ENCODE assay signal across 8 cellular contexts in genomic region chr19:58183822-58184215, GRCh38. TPM values are rescaled to one million over a fixed set of nuclear protein-coding genes. Genes with fewer than 3 reads are reported as not detected.
A peak's percentile ranks its signal among the peaks of the same experiment; 100 is the strongest.
DNase-seq lines count a peak whose midpoint lies in the region; ATAC-seq and TF ChIP-seq lines count a peak whose summit lies in the region.

No MANE protein-coding gene starts in this region.

- H3K9me3 ChIP-seq in iPS DF 6.9 (ENCODE audit: control insufficient read depth, insufficient read depth, low read length) (no peaks in the 10 kb centered on the region), stomach smooth muscle (ENCODE audit: control insufficient read depth in 2 of 2, low read length in 2 of 2) (peaks cover 29 to 74% of the 10 kb centered on the region in 2 donors)

- peaks cover 21% of the 10 kb centered on the region for H3K9me3 Mint-ChIP-seq in activated B cell treated with CpG ODN at 0.5 μM for 24 hours

- H3K27ac Mint-ChIP-seq in activated B cell treated with CpG ODN at 0.5 μM for 24 hours, result peak overlapping the region; percentile 98

- H3K36me3 ChIP-seq in iPS DF 6.9 (ENCODE audit: control insufficient read depth, insufficient read depth, low read length) (peaks cover 12% of the 10 kb centered on the region; the same call in 1 of the 2 replicates), stomach smooth muscle (ENCODE audit: control insufficient read depth in 2 of 2, insufficient read depth in 2 of 2, low read length in 2 of 2) (peaks cover 27 to 30% of the 10 kb centered on the region in 2 donors)

- peak overlapping the region; percentile 90 for H3K4me3 ChIP-seq in iPS DF 6.9 (ENCODE audit: low read length)
- peak overlapping the region; percentile 78 to 95 for H3K4me3 ChIP-seq in stomach smooth muscle (ENCODE audit: low read length in 2 of 2)

- DNase-seq in NCI-H82 (lab: John Stamatoyannopoulos, UW) (peak; percentile 57), NCI-H82 treated with DMSO at 0.1 percent for 48 hours (lab: John Stamatoyannopoulos, UW; ENCODE audit: unreplicated experiment) (no peak), activated B cell treated with CpG ODN at 0.5 μM for 24 hours (no peak), iPS DF 6.9 (ENCODE audit: low read depth, low spot score) (no peak), NCI-H774 (lab: John Stamatoyannopoulos, UW) (no peak), NCI-H226 (no peak)

- H3K27me3 ChIP-seq in iPS DF 6.9 (ENCODE audit: control insufficient read depth, insufficient read depth, low read length), result no peaks in the 10 kb centered on the region
- no peaks in the 10 kb centered on the region for H3K27me3 ChIP-seq in stomach smooth muscle (ENCODE audit: control insufficient read depth in 1 of 2, insufficient read depth in 2 of 2, low read length in 2 of 2)

- no peaks in the 10 kb centered on the region for H3K27me3 Mint-ChIP-seq in activated B cell treated with CpG ODN at 0.5 μM for 24 hours

- H3K4me1 ChIP-seq in iPS DF 6.9 (ENCODE audit: control insufficient read depth, insufficient read depth, low read length) (0 out of 2 replicates have a peak, but pooled peaks cover 2% of the 10 kb centered on the region), stomach smooth muscle (ENCODE audit: control insufficient read depth, insufficient read depth, low read length) (peaks cover 14% of the 10 kb centered on the region)

- CTCF ChIA-PET in activated B cell treated with CpG ODN at 0.5 μM for 24 hours (lab: Charles Lee), result interaction anchor here (1.3 to 1.6 kb wide), 2 partner anchors 44 to 396 kb away, joined by 3 read pairs; no protein-coding TSS in a partner anchor

- no CpG with 5 or more reads among the region's 13 CpGs for WGBS in iPS DF 6.9 (ENCODE audit: insufficient coverage, insufficient read length)

- H3K27ac ChIP-seq in iPS DF 6.9 (ENCODE audit: low read length) (no peak overlapping the region), stomach smooth muscle (ENCODE audit: low read length) (peak overlapping the region; percentile 91)

- POLR2A ChIA-PET in activated B cell treated with CpG ODN at 0.5 μM for 24 hours (lab: Charles Lee), result interaction anchor here (0.6 to 2.6 kb wide), 30 partner anchors 10 to 1870 kb away, joined by 3 to 39 read pairs (median 5); partner anchors contain the start of genes ERVK3-1, ZBTB45, ZIK1 and ZNF132

- TF ChIP-seq CTCF in activated B cell treated with CpG ODN at 0.5 μM for 24 hours (IDR thresholded peaks at IDR 0.05), result no peak

- H3K36me3 Mint-ChIP-seq in activated B cell treated with CpG ODN at 0.5 μM for 24 hours (ENCODE audit: low read depth), result peaks cover 62% of the 10 kb centered on the region

- peak overlapping the region; percentile 66 to 96 for H3K9ac ChIP-seq in stomach smooth muscle (ENCODE audit: low read length in 2 of 2)

- peaks cover 24% of the 10 kb centered on the region for H3K4me1 Mint-ChIP-seq in activated B cell treated with CpG ODN at 0.5 μM for 24 hours

- intact Hi-C loops in activated B cell treated with CpG ODN at 0.5 μM for 24 hours (cut with micrococcal nuclease), result loop anchor here (1.0 to 2.0 kb wide), 9 partner anchors 45 to 943 kb away; partner anchors contain the start of genes TRAPPC2B, TRIM28, ZNF211 and ZNF256

- ATAC-seq in activated B cell treated with CpG ODN at 0.5 μM for 24 hours (ENCODE audit: low read depth), result no peak
- no peak for ATAC-seq in GM18873 (IDR thresholded peaks at IDR 0.05; ENCODE audit: low FRiP score, unreplicated experiment)

- peak overlapping the region; percentile 92 for H3K4me3 Mint-ChIP-seq in activated B cell treated with CpG ODN at 0.5 μM for 24 hours

RNA-seq across cellular contexts. Expression of gene ZNF274, which starts 1.0 kb away (rescaled TPM):
- 47.2 and 50.3 TPM in 2 replicates for total RNA-seq in activated B cell treated with CpG ODN at 0.5 μM for 24 hours

RNA-seq across cellular contexts. Expression of gene ZNF329, which starts 33.2 kb away (rescaled TPM):
- 9.7 and 10.8 TPM in 2 replicates for total RNA-seq in activated B cell treated with CpG ODN at 0.5 μM for 24 hours

RNA-seq across cellular contexts. Expression of gene ZNF544, which starts 44.9 kb away (rescaled TPM):
- total RNA-seq in activated B cell treated with CpG ODN at 0.5 μM for 24 hours, result 45.2 and 61.7 TPM in 2 replicates
